Comparison of ENCODE assay signal across 1 cellular context in genomic region chr6:170584181-170584953, GRCh38.
TF ChIP-seq lines count a peak whose summit lies in the region.

TSS of gene PDCD2 (minus strand) at chr6:170584637. CDS start at chr6:170584581, 56 bp downstream.

TF ChIP-seq in HEK293, 187 proteins besides CTCF, POLR2A, EP300 and RAD21 (continued from another document and continues in another):
- no peak for TF ChIP-seq AEBP2 (tag by site-specific recombination; IDR thresholded peaks at IDR 0.05; ENCODE audit: borderline replicate concordance)
- TF ChIP-seq ZNF624 (tag by site-specific recombination; IDR thresholded peaks at IDR 0.05): no peak
- TF ChIP-seq ZNF501 (tag by site-specific recombination; IDR thresholded peaks at IDR 0.05): 0 out of 2 replicates have a peak, but pooled peaks have one; percentile 41
- no peak for TF ChIP-seq ZNF404 (tag by site-specific recombination; IDR thresholded peaks at IDR 0.05)
- TF ChIP-seq ZNF521 (tag by site-specific recombination; IDR thresholded peaks at IDR 0.05): no peak
- TF ChIP-seq SCRT1 (tag by site-specific recombination; IDR thresholded peaks at IDR 0.05; ENCODE audit: borderline replicate concordance): no peak
- TF ChIP-seq YY2 (tag by site-specific recombination; IDR thresholded peaks at IDR 0.05): no peak
- 0 out of 2 replicates have a peak, but pooled peaks have one; percentile 19 for TF ChIP-seq KLF17 (tag by site-specific recombination; IDR thresholded peaks at IDR 0.05)
- no peak for TF ChIP-seq ZNF350 (tag by site-specific recombination; IDR thresholded peaks at IDR 0.05)
- no peak for TF ChIP-seq ZFP3 (tag by site-specific recombination; IDR thresholded peaks at IDR 0.05; ENCODE audit: low read depth)
- no peak for TF ChIP-seq ZEB2 (tag by site-specific recombination; IDR thresholded peaks at IDR 0.05)
- no peak for TF ChIP-seq GFI1B (tag by site-specific recombination; IDR thresholded peaks at IDR 0.05)
- no peak for TF ChIP-seq ZNF23 (tag by site-specific recombination; IDR thresholded peaks at IDR 0.05; ENCODE audit: borderline replicate concordance)
- TF ChIP-seq ZNF488 (tag by site-specific recombination; IDR thresholded peaks at IDR 0.05): no peak
- TF ChIP-seq ZNF514 (tag by site-specific recombination; IDR thresholded peaks at IDR 0.05): no peak
- TF ChIP-seq ZNF146 (tag by site-specific recombination; IDR thresholded peaks at IDR 0.05): no peak
- TF ChIP-seq ZNF174 (tag by site-specific recombination; IDR thresholded peaks at IDR 0.05): no peak
- TF ChIP-seq ZNF768 (tag by site-specific recombination; IDR thresholded peaks at IDR 0.05): no peak
- peak; percentile 78 for TF ChIP-seq PBX3 (CRISPR knock-in tag; IDR thresholded peaks at IDR 0.05)
- TF ChIP-seq FEZF1 (tag by site-specific recombination; IDR thresholded peaks at IDR 0.05): no peak
- TF ChIP-seq INSM2 (tag by site-specific recombination; IDR thresholded peaks at IDR 0.05): no peak
- TF ChIP-seq ZBTB20 (tag by site-specific recombination; IDR thresholded peaks at IDR 0.05): peak; percentile 89
- TF ChIP-seq ZBTB49 (tag by site-specific recombination; IDR thresholded peaks at IDR 0.05; ENCODE audit: low read depth): no peak
- TF ChIP-seq ZNF677 (tag by site-specific recombination; IDR thresholded peaks at IDR 0.05): 0 out of 2 replicates have a peak, but pooled peaks have one; percentile 41
- no peak for TF ChIP-seq ZNF26 (tag by site-specific recombination; IDR thresholded peaks at IDR 0.05)
- TF ChIP-seq IKZF3 (tag by site-specific recombination; IDR thresholded peaks at IDR 0.05): 0 out of 2 replicates have a peak, but pooled peaks have one; percentile 29
- TF ChIP-seq BCL6B (tag by site-specific recombination; IDR thresholded peaks at IDR 0.05): no peak
- no peak for TF ChIP-seq ZNF747 (tag by site-specific recombination; IDR thresholded peaks at IDR 0.05)
- TF ChIP-seq ZNF214 (tag by site-specific recombination; IDR thresholded peaks at IDR 0.05; ENCODE audit: borderline replicate concordance): no peak
- TF ChIP-seq ZNF654 (tag by site-specific recombination; IDR thresholded peaks at IDR 0.05; ENCODE audit: low read depth): no peak
- TF ChIP-seq ZNF596 (tag by site-specific recombination; IDR thresholded peaks at IDR 0.05): peak; percentile 19; the same call in 1 of the 2 replicates
- no peak for TF ChIP-seq ZSCAN18 (tag by site-specific recombination; IDR thresholded peaks at IDR 0.05)
- TF ChIP-seq ZNF37A (tag by site-specific recombination; IDR thresholded peaks at IDR 0.05): no peak
- TF ChIP-seq REST (tag by site-specific recombination; IDR thresholded peaks at IDR 0.05): no peak
- no peak for TF ChIP-seq ZNF157 (tag by site-specific recombination; IDR thresholded peaks at IDR 0.05)
- no peak for TF ChIP-seq ZNF324 (tag by site-specific recombination; IDR thresholded peaks at IDR 0.05)
- no peak for TF ChIP-seq ZNF148 (tag by site-specific recombination; IDR thresholded peaks at IDR 0.05; ENCODE audit: borderline replicate concordance)
- no peak for TF ChIP-seq ZNF211 (tag by site-specific recombination; IDR thresholded peaks at IDR 0.05; ENCODE audit: low read depth)
- no peak for TF ChIP-seq KLF7 (tag by site-specific recombination; IDR thresholded peaks at IDR 0.05; ENCODE audit: borderline replicate concordance)
- TF ChIP-seq ZNF776 (tag by site-specific recombination; IDR thresholded peaks at IDR 0.05; ENCODE audit: borderline replicate concordance): no peak
